In genomic region chr3:193023218-193023617, GRCh38 we compare ENCODE assay signal across 25 cellular contexts.
"Had no signal": no experiment of that assay in that cellular context is flagged by ENCODE, and none has a peak within 500 bp of the region (broad histone marks: within the 10 kb centered on the region; RNA-seq: fewer than 3 reads in every experiment).

No MANE protein-coding gene starts in this region.

- H3K4me1 ChIP-seq: ascending aorta, breast epithelium, colonic mucosa, esophagus squamous epithelium, gastroesophageal sphincter, heart right ventricle had no signal

- H3K27ac ChIP-seq: ascending aorta, breast epithelium, cardiac muscle cell, colonic mucosa, esophagus squamous epithelium, gastroesophageal sphincter, heart right ventricle had no signal

- H3K36me3 ChIP-seq: ascending aorta, breast epithelium, cardiac muscle cell, colonic mucosa, esophagus squamous epithelium, gastroesophageal sphincter, heart right ventricle had no signal

- H3K9me3 ChIP-seq: ascending aorta, breast epithelium, colonic mucosa, esophagus squamous epithelium, gastroesophageal sphincter, heart right ventricle had no signal

- DNase-seq: activated CD4-positive, alpha-beta memory T cell treated with anti-CD3 and anti-CD28 coated beads, Interleukin-2, amount 10 ng/mL, durations not matched to agents 7 days and 5 days; activated CD4-positive, alpha-beta T cell treated with anti-CD3 and anti-CD28 coated beads for 1 hour; activated CD4-positive, alpha-beta T cell treated with anti-CD3 and anti-CD28 coated beads for 4 hours; activated CD4-positive, alpha-beta T cell treated with anti-CD3 and anti-CD28 coated beads, Interleukin-2, amount 10 ng/mL, durations not matched to agents 7 days and 5 days; activated CD4-positive, alpha-beta T cell treated with anti-CD3 and anti-CD28 coated beads, Interleukin-2, amount 50 U/mL, for 4 hours; activated CD8-positive, alpha-beta memory T cell treated with anti-CD3 and anti-CD28 coated beads, Interleukin-2, amount 50 U/mL, for 48 hours; activated gamma-delta T cell; activated naive CD4-positive, alpha-beta T cell; activated naive CD4-positive, alpha-beta T cell treated with anti-CD3 and anti-CD28 coated beads, Interleukin-2, amount 10 ng/mL, durations not matched to agents 7 days and 5 days; activated naive CD8-positive, alpha-beta T cell treated with anti-CD3 and anti-CD28 coated beads, Interleukin-2, amount 10 ng/mL, durations not matched to agents 7 days and 5 days; activated T-cell treated with anti-CD3 and anti-CD28 coated beads for 4 hours; activated T-cell treated with anti-CD3 and anti-CD28 coated beads, Interleukin-2, amount 50 U/mL, for 24 hours; activated T-cell treated with anti-CD3 and anti-CD28 coated beads, Interleukin-2, amount 50 U/mL, for 72 hours; central memory CD4-positive, alpha-beta T cell; cerebellar nuclear complex; colonic mucosa; effector memory CD8-positive, alpha-beta T cell; erythroblast; esophagus squamous epithelium; foreskin melanocyte; heart right ventricle had no signal

- H3K27me3 ChIP-seq: ascending aorta, breast epithelium, cardiac muscle cell, colonic mucosa, esophagus squamous epithelium, gastroesophageal sphincter, heart right ventricle had no signal

- H3K4me3 ChIP-seq: ascending aorta, breast epithelium, cardiac muscle cell, colonic mucosa, esophagus squamous epithelium, gastroesophageal sphincter, heart right ventricle had no signal
